Comparison of ENCODE assay signal across 10 cellular contexts in genomic region chr2:113211226-113212105, GRCh38. TPM values are rescaled to one million over a fixed set of nuclear protein-coding genes. Genes with fewer than 3 reads are reported as not detected.
DNase-seq lines count a peak whose midpoint lies in the region; ATAC-seq lines count a peak whose summit lies in the region.
"Had no signal": no experiment of that assay in that cellular context is flagged by ENCODE, and none has a peak within 500 bp of the region (broad histone marks: within the 10 kb centered on the region; RNA-seq: fewer than 3 reads in every experiment).

No MANE protein-coding gene starts in this region.

- intact Hi-C loops in left ventricle myocardium superior (cut with micrococcal nuclease) = no loop called here

- peak overlapping the region; percentile 39 for H3K4me3 ChIP-seq in adipocyte (ENCODE audit: low read length)
- H3K4me3 ChIP-seq in skeletal muscle tissue (ENCODE audit: low read length in 3 of 3) = no peak overlapping the region

- H3K4me1 ChIP-seq in adipocyte (ENCODE audit: control insufficient read depth, insufficient read depth, low read length) (peaks cover 18% of the 10 kb centered on the region), skeletal muscle tissue (ENCODE audit: control insufficient read depth in 3 of 3, insufficient read depth in 3 of 3, low read length in 3 of 3) (peaks cover 9 to 18% (median 14%) of the 10 kb centered on the region in 3 donors)

- no peaks in the 10 kb centered on the region for H3K27me3 ChIP-seq in adipocyte (replicated peaks; ENCODE audit: control insufficient read depth, insufficient read depth, low read length)
- H3K27me3 ChIP-seq in skeletal muscle tissue (ENCODE audit: control insufficient read depth in 3 of 3, insufficient read depth in 3 of 3, low read length in 3 of 3) = no peaks in the 10 kb centered on the region

- peak overlapping the region; percentile 70 for H3K27ac ChIP-seq in skeletal muscle tissue (ENCODE audit: low read depth, low read length)

- H3K9ac ChIP-seq in adipocyte (ENCODE audit: low read length) (peak overlapping the region; percentile 80), skeletal muscle tissue (ENCODE audit: low read depth in 1 of 3, low read length in 3 of 3) (peak overlapping the region in 2 of 3 donors; percentile 16 to 45)

- H3K9me3 ChIP-seq in adipocyte (ENCODE audit: control insufficient read depth, low read length) (no peaks in the 10 kb centered on the region), skeletal muscle tissue (ENCODE audit: control insufficient read depth in 3 of 3, low read length in 3 of 3) (no peaks in the 10 kb centered on the region)

- H3K36me3 ChIP-seq in adipocyte (ENCODE audit: control insufficient read depth, insufficient read depth, low read length, severe bottlenecking) (no peaks in the 10 kb centered on the region), skeletal muscle tissue (ENCODE audit: control insufficient read depth in 3 of 3, insufficient read depth in 3 of 3, low read length in 3 of 3) (no peaks in the 10 kb centered on the region)

- ATAC-seq in left ventricle myocardium superior (peak; percentile 76), GM21529 (IDR thresholded peaks at IDR 0.05; ENCODE audit: unreplicated experiment) (no peak), HG02885 (IDR thresholded peaks at IDR 0.05; ENCODE audit: poor library complexity, unreplicated experiment) (no peak)

- DNase-seq in GM03348 (ENCODE audit: low spot score) = peak; percentile 93
- peak; percentile 71 for DNase-seq in adipocyte (ENCODE audit: low read depth)
- no peak for DNase-seq in left ventricle myocardium superior
- DNase-seq in SW 1271 (lab: John Stamatoyannopoulos, UW) = no peak
- DNase-seq in NCI-H2227 (lab: John Stamatoyannopoulos, UW; ENCODE audit: unreplicated experiment) = no peak
- DNase-seq: dorsolateral prefrontal cortex, midbrain had no signal

RNA-seq across cellular contexts. Expression of gene PSD4, which starts 37.7 kb away (rescaled TPM):
- 2.9 TPM for total RNA-seq in left ventricle myocardium superior
- total RNA-seq in skeletal muscle tissue = 1.6 TPM

Comparison
In these comparisons a context has a peak if more than half of its experiments do, and no peak if none do; other contexts are left out.
1. DNase-seq: peak in GM03348 (single experiment) and adipocyte (single experiment); none in left ventricle myocardium superior (single experiment), SW 1271 (0 of 2) and NCI-H2227 (single experiment).